ENCODE assay signal across 9 cellular contexts in the genomic region with DNA sequence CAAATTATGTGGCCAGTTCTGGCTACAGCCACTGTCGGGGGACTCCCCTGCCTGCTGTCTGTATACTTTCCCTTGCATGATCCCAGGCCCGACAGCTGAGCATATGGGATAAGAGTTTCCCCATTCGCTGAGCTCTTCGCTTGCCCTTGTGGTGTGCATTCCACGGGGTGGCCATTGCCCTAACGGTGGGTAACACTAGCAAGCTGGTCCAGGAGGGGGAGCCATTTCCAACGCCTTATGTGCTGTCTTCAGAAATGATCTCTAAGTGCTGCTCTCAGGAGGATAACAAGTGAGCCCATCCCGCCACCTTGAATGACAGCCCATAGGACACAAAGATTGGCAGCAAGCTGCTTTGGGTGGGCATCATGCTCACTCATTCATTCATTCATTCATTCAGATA.
DNase-seq lines count a peak whose midpoint lies in the region; ATAC-seq, FAIRE-seq and TF ChIP-seq lines count a peak whose summit lies in the region.
"Had no signal": no experiment of that assay in that cellular context is flagged by ENCODE, and none has a peak within 500 bp of the region (broad histone marks: within the 10 kb centered on the region; RNA-seq: fewer than 3 reads in every experiment).

No MANE protein-coding gene starts in this region.

- H3K4me2 ChIP-seq in endothelial cell of umbilical vein (ENCODE audit: insufficient read depth, low read length): no peak overlapping the region

- ATAC-seq in HG02981 (IDR thresholded peaks at IDR 0.05; ENCODE audit: unreplicated experiment) (no peak), esophagus mucosa (no peak)

- H3K4me1 ChIP-seq in endothelial cell of umbilical vein (ENCODE audit: control insufficient read depth, extremely low read depth, insufficient read depth, low read length): no peaks in the 10 kb centered on the region

- POLR2A ChIA-PET in endothelial cell of umbilical vein (lab: Charles Lee): no interaction called here

- no peak overlapping the region for H3K4me3 ChIP-seq in endothelial cell of umbilical vein (replicated peaks in 1 of 3; ENCODE audit: insufficient read depth in 1 of 3, low read depth in 1 of 3, low read length in 3 of 3)

- no peaks in the 10 kb centered on the region for H3K79me2 ChIP-seq in endothelial cell of umbilical vein (ENCODE audit: control insufficient read depth, insufficient read depth, low read length)

- intact Hi-C loops in endothelial cell of umbilical vein (cut with micrococcal nuclease): loop anchor here (5.0 kb wide), 2 partner anchors 111 to 309 kb away; no protein-coding TSS in a partner anchor

- CTCF ChIA-PET in endothelial cell of umbilical vein (lab: Charles Lee): interaction anchor here (0.5 to 2.9 kb wide), 27 partner anchors 12 to 1483 kb away, joined by 3 to 12 read pairs (median 3); partner anchors contain the start of gene FSTL4

- dilution Hi-C loops in endothelial cell of umbilical vein (cut with MboI; ENCODE audit: extremely low pct_ligation_motif_present, low sequenced_read_pairs): no loop called here

- no peaks in the 10 kb centered on the region for H3K9me1 ChIP-seq in endothelial cell of umbilical vein (replicated peaks; ENCODE audit: control insufficient read depth, extremely low read depth, insufficient read depth, low read length)

- no peak overlapping the region for H3K9ac ChIP-seq in endothelial cell of umbilical vein (replicated peaks; ENCODE audit: extremely low read depth, insufficient read depth, low read length)

- peaks cover 3 to 6% of the 10 kb centered on the region in 2 experiments for H3K27me3 ChIP-seq in endothelial cell of umbilical vein (ENCODE audit: control insufficient read depth in 2 of 2, insufficient read depth in 2 of 2, low read length in 2 of 2)

- no peaks in the 10 kb centered on the region for H3K9me3 ChIP-seq in endothelial cell of umbilical vein (replicated peaks; ENCODE audit: control insufficient read depth, insufficient read depth, low read length)

- H3K36me3 ChIP-seq in endothelial cell of umbilical vein (ENCODE audit: control insufficient read depth in 2 of 2, extremely low read depth in 1 of 2, insufficient read depth in 2 of 2, low read length in 2 of 2): no peaks in the 10 kb centered on the region

- TF ChIP-seq POLR2A in endothelial cell of umbilical vein (IDR thresholded peaks at IDR 0.05; ENCODE audit: low read depth, low read length): no peak

- no TSS peak for BruUV-seq in endothelial cell of umbilical vein (replicated peaks; lab: Mats Ljungman, UMichigan)

- no peak overlapping the region for H3K27ac ChIP-seq in endothelial cell of umbilical vein (ENCODE audit: insufficient read depth, low read depth, low read length)
- H3K27ac ChIP-seq: epithelial cell of prostate had no signal

- H4K20me1 ChIP-seq in endothelial cell of umbilical vein (replicated peaks; ENCODE audit: control insufficient read depth, extremely low read depth, insufficient read depth, low read length): no peaks in the 10 kb centered on the region

- FAIRE-seq in endothelial cell of umbilical vein (lab: Jason Lieb, UNC): peak; percentile 43

- peak; percentile 50 to 72 for TF ChIP-seq CTCF in endothelial cell of umbilical vein (IDR thresholded peaks at IDR 0.05; ENCODE audit: extremely low read depth in 1 of 2, insufficient read depth in 1 of 2, low read depth in 1 of 2, low read length in 2 of 2)

- DNase-seq in stimulated activated CD4-positive, alpha-beta T cell treated with anti-CD3 and anti-CD28 coated beads, Interleukin-12 subunit alpha, Interleukin-12 subunit beta, amount 100 ng/mL, for 48 hours (ENCODE audit: low read depth in 2 of 3, low spot score in 1 of 3): peak in 2 of 3 donors; percentile 8 to 13
- no peak for DNase-seq in stimulated activated CD4-positive, alpha-beta T cell treated with anti-CD3 and anti-CD28 coated beads, Interleukin-1b, Interleukin-23, amount 100 ng/mL, for 48 hours
- DNase-seq in NCI-H69 (lab: John Stamatoyannopoulos, UW) (peak; percentile 59), endothelial cell of umbilical vein (ENCODE audit: low read depth, low spot score) (peak; percentile 48), NCI-H2029 treated with DMSO at 0.1 percent for 48 hours (lab: John Stamatoyannopoulos, UW) (no peak), NCI-H446 treated with DMSO at 0.1 percent for 48 hours (lab: John Stamatoyannopoulos, UW) (no peak)

- no peak overlapping the region for H2AFZ ChIP-seq in endothelial cell of umbilical vein (ENCODE audit: low read depth, low read length)

TF ChIP-seq in endothelial cell of umbilical vein, 7 proteins besides CTCF, POLR2A, EP300 and RAD21:
- TF ChIP-seq EZH2 (IDR thresholded peaks at IDR 0.05; ENCODE audit: borderline replicate concordance, low read depth, low read length, severe bottlenecking) (no peak), MAX (IDR thresholded peaks at IDR 0.05; ENCODE audit: insufficient read depth, insufficient read length) (no peak), GATA2 (IDR thresholded peaks at IDR 0.05; ENCODE audit: insufficient read depth, insufficient read length, low read depth, low read length) (no peak), JUN (IDR thresholded peaks at IDR 0.05; ENCODE audit: borderline replicate concordance, insufficient read depth, insufficient read length, low read depth) (no peak), FOS (IDR thresholded peaks at IDR 0.05; ENCODE audit: borderline replicate concordance, insufficient read depth, low read length) (no peak), POLR2AphosphoS5 (IDR thresholded peaks at IDR 0.05; ENCODE audit: insufficient read depth, low read depth, low read length) (no peak), MYC (IDR thresholded peaks at IDR 0.05; ENCODE audit: low read depth, low read length) (no peak)
TF ChIP-seq in endothelial cell of umbilical vein: peak in this region for 0.

Comparison
In these comparisons a context has a peak if more than half of its experiments do, and no peak if none do; other contexts are left out.
1. DNase-seq: peak in stimulated activated CD4-positive, alpha-beta T cell treated with anti-CD3 and anti-CD28 coated beads, Interleukin-12 subunit alpha, Interleukin-12 subunit beta, amount 100 ng/mL, for 48 hours (2 of 3), NCI-H69 (single experiment) and endothelial cell of umbilical vein (single experiment); none in stimulated activated CD4-positive, alpha-beta T cell treated with anti-CD3 and anti-CD28 coated beads, Interleukin-1b, Interleukin-23, amount 100 ng/mL, for 48 hours (single experiment), NCI-H2029 treated with DMSO at 0.1 percent for 48 hours (single experiment) and NCI-H446 treated with DMSO at 0.1 percent for 48 hours (single experiment).